ENCODE assay signal across 7 cellular contexts in genomic region chr3:16467368-16467767, GRCh38. TPM values are rescaled to one million over a fixed set of nuclear protein-coding genes. Genes with fewer than 3 reads are reported as not detected.
DNase-seq lines count a peak whose midpoint lies in the region; ATAC-seq and TF ChIP-seq lines count a peak whose summit lies in the region.

No MANE protein-coding gene starts in this region.

- POLR2A ChIA-PET in A673 (lab: Charles Lee; ENCODE audit: low non-redundant PET): no interaction called here

- H3K27ac Mint-ChIP-seq in activated naive CD8-positive, alpha-beta T cell: peak overlapping the region; percentile 91
- peak overlapping the region; percentile 91 for H3K27ac Mint-ChIP-seq in stimulated activated naive CD8-positive, alpha-beta T cell treated with anti-CD3 and anti-CD28 coated beads, Interleukin-15, Interleukin-2, amounts not matched to agents 100 ng/mL and 50 ng/mL, for 24 hours
- no peak overlapping the region for H3K27ac Mint-ChIP-seq in HFFc6

- intact Hi-C loops in A673 (cut with micrococcal nuclease; ENCODE audit: unreplicated experiment): no loop called here

- no peak for DNase-seq in A673 (ENCODE audit: low spot score)
- DNase-seq in HFFc6: no peak

- no peaks in the 10 kb centered on the region for H3K9me3 Mint-ChIP-seq in activated naive CD8-positive, alpha-beta T cell (ENCODE audit: low read depth)
- no peaks in the 10 kb centered on the region for H3K9me3 Mint-ChIP-seq in stimulated activated naive CD8-positive, alpha-beta T cell treated with anti-CD3 and anti-CD28 coated beads, Interleukin-15, Interleukin-2, amounts not matched to agents 100 ng/mL and 50 ng/mL, for 24 hours
- peaks cover 12% of the 10 kb centered on the region for H3K9me3 Mint-ChIP-seq in HFFc6

- H3K27ac ChIP-seq in A673 (ENCODE audit: low read depth, low read length, poor library complexity, severe bottlenecking): no peak overlapping the region

- CTCF ChIA-PET in A673 (lab: Charles Lee): no interaction called here

- peaks cover 26% of the 10 kb centered on the region for H3K36me3 Mint-ChIP-seq in activated naive CD8-positive, alpha-beta T cell
- H3K36me3 Mint-ChIP-seq in stimulated activated naive CD8-positive, alpha-beta T cell treated with anti-CD3 and anti-CD28 coated beads, Interleukin-15, Interleukin-2, amounts not matched to agents 100 ng/mL and 50 ng/mL, for 24 hours (ENCODE audit: low read depth): peaks cover 79% of the 10 kb centered on the region
- peaks cover 39% of the 10 kb centered on the region for H3K36me3 Mint-ChIP-seq in HFFc6 (ENCODE audit: low read depth)

- peaks cover 11% of the 10 kb centered on the region for H3K9me3 ChIP-seq in A673 (ENCODE audit: low read depth, low read length, poor library complexity, severe bottlenecking)

- H3K4me1 ChIP-seq in A673 (ENCODE audit: insufficient read depth, low read length, poor library complexity, severe bottlenecking): peaks cover 14% of the 10 kb centered on the region

- no peak overlapping the region for H3K4me3 ChIP-seq in A673 (ENCODE audit: low read depth, low read length, poor library complexity, severe bottlenecking)

- peak; percentile 79 for ATAC-seq in GM19452 (IDR thresholded peaks at IDR 0.05; ENCODE audit: unreplicated experiment)
- ATAC-seq in HG03378 (IDR thresholded peaks at IDR 0.05; ENCODE audit: unreplicated experiment): peak; percentile 83
- no peak for ATAC-seq in esophagus mucosa

- TF ChIP-seq CTCF in A673 (conservative IDR thresholded peaks at IDR 0.05; ENCODE audit: low read depth, low read length): no peak
- no peak for TF ChIP-seq CTCF in HFFc6 (IDR thresholded peaks at IDR 0.05)

- H3K27me3 ChIP-seq in A673 (replicated peaks; ENCODE audit: insufficient read depth, low read depth, low read length, poor library complexity): peaks cover 22% of the 10 kb centered on the region

- peak overlapping the region; percentile 79 for H3K4me3 Mint-ChIP-seq in activated naive CD8-positive, alpha-beta T cell
- peak overlapping the region; percentile 74 for H3K4me3 Mint-ChIP-seq in stimulated activated naive CD8-positive, alpha-beta T cell treated with anti-CD3 and anti-CD28 coated beads, Interleukin-15, Interleukin-2, amounts not matched to agents 100 ng/mL and 50 ng/mL, for 24 hours
- no peak overlapping the region for H3K4me3 Mint-ChIP-seq in HFFc6

- H3K36me3 ChIP-seq in A673 (ENCODE audit: insufficient read depth, low read length, poor library complexity, severe bottlenecking): no peaks in the 10 kb centered on the region

- BruUV-seq in A673 (replicated peaks; lab: Mats Ljungman, UMichigan): no TSS peak

- H3K4me1 Mint-ChIP-seq in activated naive CD8-positive, alpha-beta T cell (ENCODE audit: low read depth): peaks cover 74% of the 10 kb centered on the region
- peaks cover 72% of the 10 kb centered on the region for H3K4me1 Mint-ChIP-seq in stimulated activated naive CD8-positive, alpha-beta T cell treated with anti-CD3 and anti-CD28 coated beads, Interleukin-15, Interleukin-2, amounts not matched to agents 100 ng/mL and 50 ng/mL, for 24 hours (ENCODE audit: low read depth)
- H3K4me1 Mint-ChIP-seq in HFFc6 (ENCODE audit: low read depth): peaks cover 13% of the 10 kb centered on the region; the same call in 1 of the 2 replicates

- no peaks in the 10 kb centered on the region for H3K27me3 Mint-ChIP-seq in activated naive CD8-positive, alpha-beta T cell
- no peaks in the 10 kb centered on the region for H3K27me3 Mint-ChIP-seq in stimulated activated naive CD8-positive, alpha-beta T cell treated with anti-CD3 and anti-CD28 coated beads, Interleukin-15, Interleukin-2, amounts not matched to agents 100 ng/mL and 50 ng/mL, for 24 hours
- peaks cover 2% of the 10 kb centered on the region for H3K27me3 Mint-ChIP-seq in HFFc6 (ENCODE audit: insufficient read depth)

RNA-seq across cellular contexts. Expression of gene RFTN1, which starts 46.1 kb away (rescaled TPM):
- total RNA-seq in A673 (2021): 0.60 and 1.2 TPM in 2 replicates
- 3.1 TPM for total RNA-seq in esophagus mucosa
- total RNA-seq in HFFc6 (2021; fragmentation: NEBNext Ultra II Directional; extraction: Animal tissue kit (Norgen Biotek cat#: 25700)): 10 to 100 TPM; 53.4 to 62.4 (median 57.4) TPM

Comparison
In these comparisons a context has a peak if more than half of its experiments do, and no peak if none do; other contexts are left out.
1. RNA of gene RFTN1, which starts 46.1 kb away (total RNA-seq): 53.4 to 62.4 TPM in HFFc6; 3.1 TPM in esophagus mucosa (single experiment) and 0.60 to 1.2 TPM in A673; every median in the first group is over 10 times any median in the second.